8 cellular contexts compared by ENCODE assay signal in the genomic region with DNA sequence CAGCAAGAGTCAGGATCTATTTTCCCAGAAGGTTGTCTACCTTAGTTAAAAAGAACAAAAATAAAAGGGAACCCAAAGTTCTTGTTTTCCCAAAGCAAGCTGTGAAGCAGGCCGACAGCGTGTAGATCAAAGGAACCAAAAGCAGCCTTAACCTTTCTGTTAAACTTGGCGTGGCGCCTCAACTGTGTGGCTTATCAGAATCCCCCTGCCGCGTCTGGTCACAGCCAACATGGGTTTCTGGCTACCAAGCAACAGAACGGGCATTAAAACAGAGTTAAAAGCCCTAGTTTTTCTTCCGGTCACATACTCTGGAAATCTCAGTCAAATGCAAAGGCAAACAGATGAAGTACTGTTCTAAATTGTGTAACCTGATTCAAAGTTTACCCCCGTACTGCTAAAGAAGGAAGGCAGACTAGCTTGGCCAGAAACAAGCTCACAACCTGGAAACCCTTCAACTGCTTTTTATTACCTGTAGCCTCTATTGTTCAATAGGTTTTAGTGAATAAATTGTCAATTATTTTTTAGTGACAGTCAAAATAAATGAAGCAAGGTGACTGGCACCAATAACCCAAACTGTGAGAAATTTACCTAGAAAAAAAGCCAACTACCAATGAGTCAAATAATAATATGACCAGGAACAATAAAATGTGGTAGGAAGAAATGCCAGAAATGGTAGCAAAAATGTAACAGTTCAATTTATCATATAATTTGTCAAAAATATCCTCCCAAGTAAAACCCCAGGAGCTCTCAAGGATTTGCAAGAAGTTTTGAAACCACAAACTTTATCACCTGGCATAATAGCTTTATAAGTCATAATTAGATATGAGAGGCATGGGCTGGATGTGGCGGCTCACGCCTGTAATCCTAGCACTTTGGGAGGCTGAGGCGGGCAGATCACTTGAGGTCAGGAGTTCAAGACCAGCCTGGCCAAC. TPM values are rescaled to one million over a fixed set of nuclear protein-coding genes. Genes with fewer than 3 reads are reported as not detected.
DNase-seq lines count a peak whose midpoint lies in the region; ATAC-seq and TF ChIP-seq lines count a peak whose summit lies in the region.

No MANE protein-coding gene starts in this region.

- H3K4me1 ChIP-seq in SJCRH30 (peaks cover 17% of the 10 kb centered on the region), psoas muscle (peaks cover 14% of the 10 kb centered on the region)

- H3K27ac ChIP-seq in SJCRH30: peak overlapping the region; percentile 15
- peak overlapping the region; percentile 11 for H3K27ac ChIP-seq in psoas muscle

- H3K9me3 ChIP-seq in SJCRH30 (replicated peaks): no peaks in the 10 kb centered on the region
- H3K9me3 ChIP-seq in psoas muscle: no peaks in the 10 kb centered on the region

- ATAC-seq in psoas muscle: peak in 3 of 4 donors; percentile 30 to 68 (median 46)
- no peak for ATAC-seq in GM19328 (IDR thresholded peaks at IDR 0.05; ENCODE audit: unreplicated experiment)

- no peak for TF ChIP-seq POLR2A in lower leg skin (IDR thresholded peaks at IDR 0.05)

- H3K36me3 ChIP-seq in SJCRH30: no peaks in the 10 kb centered on the region
- no peaks in the 10 kb centered on the region for H3K36me3 ChIP-seq in psoas muscle (ENCODE audit: insufficient read depth in 1 of 2, low read depth in 1 of 2)

- H3K4me3 ChIP-seq in SJCRH30: no peak overlapping the region; the same call in 1 of the 2 replicates
- H3K4me3 ChIP-seq in psoas muscle: peak overlapping the region; percentile 31
- H3K4me3 ChIP-seq in lower leg skin (ENCODE audit: low read depth, poor library complexity, severe bottlenecking): no peak overlapping the region

- 35 to 37% (median 36%) methylated on average over 12 of the region's 12 CpGs for WGBS in psoas muscle, 3 donors
- 60 to 73% methylated on average over 12 of the region's 12 CpGs for WGBS in lower leg skin, 2 donors

- intact Hi-C loops in psoas muscle (cut with DNase I): no loop called here
- intact Hi-C loops in lower leg skin (cut with DNase I; ENCODE audit: low total_unique reads): no loop called here

- H3K27me3 ChIP-seq in SJCRH30 (no peaks in the 10 kb centered on the region), psoas muscle (ENCODE audit: insufficient read depth in 3 of 3, low read length in 2 of 3) (no peaks in the 10 kb centered on the region)

- TF ChIP-seq CTCF in psoas muscle (IDR thresholded peaks at IDR 0.05) (no peak), lower leg skin (IDR thresholded peaks at IDR 0.05) (no peak)

- DNase-seq in activated gamma-delta T cell treated with Interleukin-2 at 50 U/mL for 16 hours: peak; percentile 16
- no peak for DNase-seq in activated gamma-delta T cell (lab: John Stamatoyannopoulos, UW)
- DNase-seq in SJCRH30: peak; percentile 51 to 72
- peak; percentile 91 to 94 for DNase-seq in dermis microvascular lymphatic vessel endothelial cell (ENCODE audit: low read depth in 2 of 2)
- DNase-seq in psoas muscle: no peak
- DNase-seq in KG1 (lab: John Stamatoyannopoulos, UW): no peak
- no peak for DNase-seq in lower leg skin (ENCODE audit: low spot score in 2 of 2)

RNA-seq across cellular contexts. Expression of a gene that starts 21.4 kb away (rescaled TPM):
- total RNA-seq in SJCRH30 (2014; rRNA removed; shearing (Covaris generic)): 32.6 and 37.1 TPM in 2 replicates
- total RNA-seq in dermis microvascular lymphatic vessel endothelial cell (22.0 and 37.0 TPM in 2 replicates), psoas muscle (1 to 10 TPM; 3.6 to 6.9 (median 5.6) TPM), lower leg skin (10 to 100 TPM in 3 of 4 donors, 1 to 10 TPM in 1; 5.9 to 15.6 (median 13.1) TPM)
- polyA plus RNA-seq in psoas muscle: 10 to 100 TPM in 1 of 3 donors, 1 to 10 TPM in 2; 6.2 to 11.2 (median 6.9) TPM

Comparison
In these comparisons a context has a peak if more than half of its experiments do, and no peak if none do; other contexts are left out.
1. DNase-seq: peak in activated gamma-delta T cell treated with Interleukin-2 at 50 U/mL for 16 hours (single experiment), SJCRH30 (2 of 2) and dermis microvascular lymphatic vessel endothelial cell (2 of 2); none in activated gamma-delta T cell (single experiment), psoas muscle (0 of 2), KG1 (single experiment) and lower leg skin (0 of 2).